ENCODE assay signal across 21 cellular contexts in the genomic region with DNA sequence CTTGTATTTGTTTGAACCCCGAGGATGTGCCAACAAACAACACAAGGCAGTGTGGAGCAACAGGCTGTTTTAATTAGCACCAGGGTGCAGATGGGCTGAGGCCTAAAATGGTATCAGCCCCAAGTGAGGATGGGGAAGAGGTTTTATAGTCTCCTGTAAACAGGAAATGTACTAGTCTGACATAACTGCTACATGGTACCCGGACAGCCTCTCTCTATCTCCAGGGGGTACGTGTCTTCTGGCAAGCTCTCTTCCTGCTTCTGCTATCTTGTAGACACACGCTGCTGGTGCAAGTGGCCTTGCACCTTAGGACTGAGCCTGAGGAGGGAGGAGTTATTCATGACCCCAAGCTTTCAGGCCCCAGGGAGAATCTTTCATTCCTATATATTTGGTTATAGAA.
"Had no signal": no experiment of that assay in that cellular context is flagged by ENCODE, and none has a peak within 500 bp of the region (broad histone marks: within the 10 kb centered on the region; RNA-seq: fewer than 3 reads in every experiment).

No MANE protein-coding gene starts in this region.

- H2AFZ ChIP-seq: PC-9 had no signal

- ATAC-seq: activated CD4-positive, alpha-beta T cell treated with anti-CD3 and anti-CD28 coated beads for 36 hours; activated CD4-positive, CD25-positive, alpha-beta regulatory T cell treated with anti-CD3 and anti-CD28 coated beads, Interleukin-2, amount 50 U/mL, for 24 hours; activated CD8-positive, alpha-beta T cell treated with anti-CD3 and anti-CD28 coated beads, Interleukin-2, amount 10 ng/mL, durations not matched to agents 7 days and 5 days; activated naive CD4-positive, alpha-beta T cell treated with anti-CD3 and anti-CD28 coated beads, Interleukin-2, amount 50 U/mL, for 72 hours; activated T-cell treated with anti-CD3 and anti-CD28 coated beads, Interleukin-2, amount 50 U/mL, for 4 hours; body of pancreas; WTC11 had no signal

- H3K27me3 ChIP-seq: adrenal gland, body of pancreas, breast epithelium had no signal

- H3K4me3 ChIP-seq: adrenal gland, body of pancreas, breast epithelium, PC-9 had no signal

- H3K4me2 ChIP-seq: PC-9 had no signal

- H3K9me3 ChIP-seq: adrenal gland had no signal

- H3K27ac ChIP-seq: adrenal gland, body of pancreas, breast epithelium, PC-9 had no signal

- H3K36me3 ChIP-seq: adrenal gland, breast epithelium had no signal

- DNase-seq: activated CD4-positive, alpha-beta T cell treated with anti-CD3 and anti-CD28 coated beads for 36 hours; activated CD4-positive, alpha-beta T cell treated with anti-CD3 and anti-CD28 coated beads, Interleukin-2, amount 10 ng/mL, durations not matched to agents 7 days and 5 days; activated CD4-positive, alpha-beta T cell treated with anti-CD3 and anti-CD28 coated beads, Interleukin-2, amount 50 U/mL, for 48 hours; activated CD8-positive, alpha-beta T cell treated with anti-CD3 and anti-CD28 coated beads, Interleukin-2, amount 10 ng/mL, durations not matched to agents 7 days and 5 days; activated gamma-delta T cell treated with Interleukin-2 at 50 U/mL for 16 hours; activated naive CD4-positive, alpha-beta T cell treated with anti-CD3 and anti-CD28 coated beads for 36 hours; activated T-cell treated with anti-CD3 and anti-CD28 coated beads, Interleukin-2, amount 50 U/mL, for 4 hours; adrenal gland; body of pancreas; NCI-H1092; NCI-H1436 treated with DMSO at 0.1 percent for 48 hours; NCI-H1694 treated with DMSO at 0.1 percent for 48 hours; NCI-H2029; NCI-H345; NCI-H524 treated with DMSO at 0.1 percent for 48 hours; PC-9; Right ventricle myocardium superior had no signal

- H3K4me1 ChIP-seq: adrenal gland, body of pancreas, breast epithelium had no signal
